In the genomic region with DNA sequence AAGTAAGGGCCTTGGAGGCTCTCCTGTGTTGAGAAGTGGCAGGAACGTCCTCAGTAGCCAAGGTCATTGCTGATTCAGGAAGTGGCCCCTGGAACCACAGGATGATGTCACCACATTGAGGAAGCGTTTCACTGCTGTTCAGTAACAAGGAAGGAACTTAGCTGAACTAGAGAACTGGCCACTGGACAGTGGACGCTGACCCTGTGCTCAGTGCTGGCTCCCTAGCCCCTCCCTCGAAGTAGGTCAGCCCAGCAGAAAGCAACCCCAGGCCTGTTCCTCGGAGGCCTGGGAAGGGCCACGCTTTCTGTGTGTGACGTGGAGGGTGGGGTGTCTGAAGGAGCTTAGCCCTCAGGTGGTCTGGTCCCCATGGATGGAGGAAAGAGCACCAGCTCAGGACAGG, we compare ENCODE assay signal across 11 cellular contexts. TPM values are rescaled to one million over a fixed set of nuclear protein-coding genes. Genes with fewer than 3 reads are reported as not detected.
A peak's percentile ranks its signal among the peaks of the same experiment; 100 is the strongest.
DNase-seq lines count a peak whose midpoint lies in the region; ATAC-seq and TF ChIP-seq lines count a peak whose summit lies in the region.
"Had no signal": no experiment of that assay in that cellular context is flagged by ENCODE, and none has a peak within 500 bp of the region (broad histone marks: within the 10 kb centered on the region; RNA-seq: fewer than 3 reads in every experiment).

No MANE protein-coding gene starts in this region.

- H3K27me3 ChIP-seq in right cardiac atrium (ENCODE audit: control insufficient read depth, insufficient read depth) = no peaks in the 10 kb centered on the region
- H3K27me3 ChIP-seq in subcutaneous abdominal adipose tissue (ENCODE audit: control insufficient read depth in 5 of 5, insufficient read depth in 4 of 5, low read length in 5 of 5) = no peaks in the 10 kb centered on the region
- H3K27me3 ChIP-seq: tibial artery had no signal

- H3K36me3 Mint-ChIP-seq in WTC11 = no peaks in the 10 kb centered on the region; the same call in 1 of the 2 replicates
- no peaks in the 10 kb centered on the region for H3K36me3 Mint-ChIP-seq in stimulated activated memory B cell treated with anti-CD40 and anti-IgM and Interleukin-4, amounts not matched to agents 10 μg/mL and 1 μg/mL and 100 μg/mL, for 72 hours

- peak overlapping the region; percentile 70 for H3K27ac Mint-ChIP-seq in WTC11
- H3K27ac Mint-ChIP-seq in stimulated activated memory B cell treated with anti-CD40 and anti-IgM and Interleukin-4, amounts not matched to agents 10 μg/mL and 1 μg/mL and 100 μg/mL, for 72 hours = no peak overlapping the region
- H3K27ac Mint-ChIP-seq: activated naive CD8-positive, alpha-beta T cell had no signal

- H3K9me3 ChIP-seq in right cardiac atrium (ENCODE audit: control insufficient read depth, low read length) (no peaks in the 10 kb centered on the region), subcutaneous abdominal adipose tissue (ENCODE audit: control insufficient read depth in 5 of 5, low read length in 5 of 5) (no peaks in the 10 kb centered on the region)
- H3K9me3 ChIP-seq: tibial artery had no signal

- ATAC-seq in WTC11 (no peak), right cardiac atrium (peak; percentile 63 to 71), HG02852 (IDR thresholded peaks at IDR 0.05; ENCODE audit: unreplicated experiment) (no peak), HG03135 (IDR thresholded peaks at IDR 0.05; ENCODE audit: unreplicated experiment) (no peak)
- ATAC-seq in stimulated activated memory B cell treated with anti-CD40 and anti-IgM and Interleukin-4, amounts not matched to agents 10 μg/mL and 1 μg/mL and 100 μg/mL, for 72 hours = no peak

- H3K27ac ChIP-seq in right cardiac atrium (ENCODE audit: low read length) (peak overlapping the region; percentile 39), subcutaneous abdominal adipose tissue (ENCODE audit: low read depth, low read length) (peak overlapping the region; percentile 44)
- H3K27ac ChIP-seq: tibial artery had no signal

- intact Hi-C loops in right cardiac atrium (cut with DNase I) = no loop called here

- TF ChIP-seq CTCF in WTC11 (IDR thresholded peaks at IDR 0.05) = no peak

- no peak overlapping the region for H3K4me3 Mint-ChIP-seq in WTC11
- H3K4me3 Mint-ChIP-seq in stimulated activated memory B cell treated with anti-CD40 and anti-IgM and Interleukin-4, amounts not matched to agents 10 μg/mL and 1 μg/mL and 100 μg/mL, for 72 hours = no peak overlapping the region
- H3K4me3 Mint-ChIP-seq: activated naive CD8-positive, alpha-beta T cell had no signal

- DNase-seq in HuH-7 (ENCODE audit: low spot score) (peak; percentile 17), WTC11 (ENCODE audit: low spot score) (no peak), right cardiac atrium (peak; percentile 44 to 74 (median 68)), NCI-H1694 (lab: John Stamatoyannopoulos, UW) (no peak)
- DNase-seq: NCI-H226 had no signal

- POLR2A ChIA-PET in WTC11 (lab: Charles Lee) = no interaction called here

- H3K4me1 Mint-ChIP-seq in WTC11 = no peaks in the 10 kb centered on the region; the same call in 1 of the 2 replicates
- H3K4me1 Mint-ChIP-seq in stimulated activated memory B cell treated with anti-CD40 and anti-IgM and Interleukin-4, amounts not matched to agents 10 μg/mL and 1 μg/mL and 100 μg/mL, for 72 hours = peaks cover 69% of the 10 kb centered on the region

- H3K4me3 ChIP-seq in right cardiac atrium (ENCODE audit: low read length) = no peak overlapping the region
- peak overlapping the region in 2 of 5 donors; percentile 0 to 8 for H3K4me3 ChIP-seq in subcutaneous abdominal adipose tissue (ENCODE audit: low read depth in 1 of 5, low read length in 5 of 5)
- H3K4me3 ChIP-seq: tibial artery had no signal

- peak overlapping the region in 2 of 5 donors; percentile 0 to 48 for H3K9ac ChIP-seq in subcutaneous abdominal adipose tissue (ENCODE audit: low read length in 5 of 5)

- no peaks in the 10 kb centered on the region; the same call in 1 of the 2 replicates for H3K27me3 Mint-ChIP-seq in WTC11 (ENCODE audit: low read depth)
- H3K27me3 Mint-ChIP-seq in stimulated activated memory B cell treated with anti-CD40 and anti-IgM and Interleukin-4, amounts not matched to agents 10 μg/mL and 1 μg/mL and 100 μg/mL, for 72 hours = no peaks in the 10 kb centered on the region

- CTCF ChIA-PET in WTC11 (lab: Charles Lee) = interaction anchor here (2.0 kb wide), 1 partner anchor 18 kb away, joined by 7 read pairs; no protein-coding TSS in a partner anchor

- H3K36me3 ChIP-seq in subcutaneous abdominal adipose tissue (ENCODE audit: control insufficient read depth in 5 of 5, insufficient read depth in 5 of 5, low read length in 5 of 5) = peaks cover 0 to 7% (median 0%) of the 10 kb centered on the region in 5 donors

- H3K4me1 ChIP-seq in right cardiac atrium (ENCODE audit: control insufficient read depth, insufficient read depth, low read length) (peaks cover 34% of the 10 kb centered on the region), subcutaneous abdominal adipose tissue (ENCODE audit: control insufficient read depth in 5 of 5, insufficient read depth in 5 of 5, low read length in 5 of 5) (peaks cover 11 to 64% (median 52%) of the 10 kb centered on the region in 5 donors)

- 44% methylated on average over 7 of the region's 7 CpGs for WGBS in right cardiac atrium

- no peaks in the 10 kb centered on the region for H3K9me3 Mint-ChIP-seq in WTC11
- H3K9me3 Mint-ChIP-seq in stimulated activated memory B cell treated with anti-CD40 and anti-IgM and Interleukin-4, amounts not matched to agents 10 μg/mL and 1 μg/mL and 100 μg/mL, for 72 hours = no peaks in the 10 kb centered on the region

TF ChIP-seq in WTC11, 78 proteins besides CTCF, POLR2A, EP300 and RAD21:
- TF ChIP-seq ZNF423 (CRISPR knock-in tag; IDR thresholded peaks at IDR 0.05) (no peak), GABPB1 (CRISPR knock-in tag; IDR thresholded peaks at IDR 0.05) (0 out of 2 replicates have a peak, but pooled peaks have one; percentile 14), GTF2I (CRISPR knock-in tag; conservative IDR thresholded peaks at IDR 0.05) (no peak)

RNA-seq across cellular contexts. Expression of gene B9D1, which starts 58.3 kb away (rescaled TPM):
- total RNA-seq in WTC11 (2021) (31.9 to 39.2 TPM (median 39.0 TPM) in 3 replicates), right cardiac atrium (10 to 100 TPM in 3 of 4 donors, 1 to 10 TPM in 1; 9.8 to 14.6 (median 12.1) TPM)
- polyA plus RNA-seq in right cardiac atrium = 20.9 TPM

Comparison
In these comparisons a context has a peak if more than half of its experiments do, and no peak if none do; other contexts are left out.
1. DNase-seq: peak in HuH-7 (single experiment) and right cardiac atrium (3 of 3); none in WTC11 (single experiment) and NCI-H1694 (single experiment).
2. ATAC-seq: peak in right cardiac atrium (2 of 2); none in WTC11 (single experiment), HG02852 (single experiment), stimulated activated memory B cell treated with anti-CD40 and anti-IgM and Interleukin-4, amounts not matched to agents 10 μg/mL and 1 μg/mL and 100 μg/mL, for 72 hours (single experiment) and HG03135 (single experiment).